Comparison of ENCODE assay signal across 30 cellular contexts in the genomic region with DNA sequence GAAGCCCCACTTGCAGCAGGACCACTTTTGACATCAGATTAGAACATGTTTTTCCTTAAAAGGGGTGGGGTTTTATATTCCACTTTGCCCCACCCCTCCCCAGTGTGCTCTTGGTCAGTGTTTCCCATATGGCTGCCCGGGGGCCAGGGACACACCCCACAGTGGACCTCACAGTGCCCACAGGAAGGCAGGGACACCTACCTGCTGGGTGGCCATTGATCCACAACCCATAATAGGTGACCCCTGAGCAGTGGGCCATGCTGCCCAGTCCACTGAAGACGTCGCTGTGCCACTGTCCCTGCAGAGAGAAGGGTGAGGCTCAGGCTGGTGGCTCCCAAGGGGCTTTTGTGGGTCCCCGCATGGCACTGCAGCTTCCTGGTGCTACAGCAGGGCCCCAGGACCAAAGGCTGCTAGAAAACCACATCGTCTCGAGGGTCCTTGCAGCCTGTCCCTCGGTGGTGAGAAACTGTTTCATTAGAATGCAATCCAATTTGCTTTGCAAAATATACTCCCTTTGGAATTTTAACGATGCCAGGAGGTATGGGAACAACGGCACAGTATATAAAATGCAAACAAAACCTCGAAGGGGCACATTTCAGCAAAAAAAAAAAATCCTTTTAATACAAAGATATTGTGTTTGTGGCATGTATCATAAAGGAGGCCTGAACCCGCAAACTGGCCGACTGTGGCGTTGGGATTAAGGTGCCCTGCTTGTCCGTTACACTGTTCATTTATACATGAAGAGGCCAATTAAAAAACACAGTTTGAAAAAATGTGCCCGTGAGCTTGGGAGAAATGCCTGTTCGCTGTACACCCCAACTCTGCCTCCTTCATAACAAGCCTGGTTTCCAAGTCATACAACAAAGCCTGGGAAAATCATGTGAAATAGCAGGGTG. TPM values are rescaled to one million over a fixed set of nuclear protein-coding genes. Genes with fewer than 3 reads are reported as not detected.
A peak's percentile ranks its signal among the peaks of the same experiment; 100 is the strongest.
DNase-seq lines count a peak whose midpoint lies in the region; ATAC-seq and TF ChIP-seq lines count a peak whose summit lies in the region.
"Had no signal": no experiment of that assay in that cellular context is flagged by ENCODE, and none has a peak within 500 bp of the region (broad histone marks: within the 10 kb centered on the region; RNA-seq: fewer than 3 reads in every experiment).

No MANE protein-coding gene starts in this region.

- no peaks in the 10 kb centered on the region for H3K9me3 Mint-ChIP-seq in chondrocyte (ENCODE audit: low read depth)
- H3K9me3 Mint-ChIP-seq: activated CD4-positive, alpha-beta T cell treated with anti-CD3 and anti-CD28 coated beads, Interleukin-2, amount 10 ng/mL, durations not matched to agents 7 days and 5 days; immature natural killer cell; naive B cell; T-cell had no signal

- H3K4me2 ChIP-seq in BLaER1 treated with 17β-estradiol and CSF1 and Interleukin-3, amounts not matched to agents 10 nM and 100 nM = peak overlapping the region; percentile 47 to 89 (median 82); a peak in 21 of 22 replicates
- H3K4me2 ChIP-seq in neuronal stem cell (ENCODE audit: insufficient read depth, low read length, poor library complexity, severe bottlenecking) = no peak overlapping the region

- no peak overlapping the region for H3K23ac ChIP-seq in neuronal stem cell (ENCODE audit: low read depth, low read length, poor library complexity)

- H3K4ac ChIP-seq in neuronal stem cell (ENCODE audit: low read length) = peak overlapping the region; percentile 10

- no peak overlapping the region for H3K27ac Mint-ChIP-seq in chondrocyte (ENCODE audit: unreplicated experiment)
- H3K27ac Mint-ChIP-seq: activated CD4-positive, alpha-beta T cell treated with anti-CD3 and anti-CD28 coated beads, Interleukin-2, amount 10 ng/mL, durations not matched to agents 7 days and 5 days; activated naive CD8-positive, alpha-beta T cell; immature natural killer cell; naive B cell; T-cell had no signal

- H3K27ac ChIP-seq in A673 (ENCODE audit: low read depth, low read length, poor library complexity, severe bottlenecking) (peak overlapping the region; percentile 37), neuronal stem cell (replicated peaks; ENCODE audit: low read length) (no peak overlapping the region)
- no peak overlapping the region for H3K27ac ChIP-seq in BLaER1 treated with 17β-estradiol and CSF1 and Interleukin-3, amounts not matched to agents 10 nM and 100 nM
- H3K27ac ChIP-seq: ascending aorta, C4-2B, cardiac muscle cell, coronary artery, HL-60, SJSA1, WERI-Rb-1 had no signal

- H3K4me3 ChIP-seq in A673 (ENCODE audit: low read depth, low read length, poor library complexity, severe bottlenecking) = no peak overlapping the region
- no peak overlapping the region; a peak in 2 of 20 replicates for H3K4me3 ChIP-seq in BLaER1 treated with 17β-estradiol and CSF1 and Interleukin-3, amounts not matched to agents 10 nM and 100 nM
- H3K4me3 ChIP-seq in neuronal stem cell (ENCODE audit: low read length in 2 of 2) = no peak overlapping the region
- H3K4me3 ChIP-seq: ascending aorta, cardiac muscle cell, coronary artery, HAP-1, SJSA1 had no signal

- no peak overlapping the region for H2BK120ac ChIP-seq in neuronal stem cell (ENCODE audit: low read depth, low read length)

- CTCF ChIA-PET in A673 (lab: Charles Lee) = no interaction called here

- H3K36me3 Mint-ChIP-seq in chondrocyte (ENCODE audit: low read depth) = peaks cover 1% of the 10 kb centered on the region

- peaks cover 11% of the 10 kb centered on the region for H3K4me1 Mint-ChIP-seq in chondrocyte (ENCODE audit: low read depth)
- H3K4me1 Mint-ChIP-seq: activated CD4-positive, alpha-beta T cell treated with anti-CD3 and anti-CD28 coated beads, Interleukin-2, amount 10 ng/mL, durations not matched to agents 7 days and 5 days; immature natural killer cell; T-cell had no signal

- BruUV-seq in A673 (replicated peaks; lab: Mats Ljungman, UMichigan) = no TSS peak

- H2BK15ac ChIP-seq in neuronal stem cell (ENCODE audit: low read length) = peak overlapping the region; percentile 21

- no peak overlapping the region for H3K4me3 Mint-ChIP-seq in chondrocyte (ENCODE audit: unreplicated experiment)
- H3K4me3 Mint-ChIP-seq: activated CD4-positive, alpha-beta T cell treated with anti-CD3 and anti-CD28 coated beads, Interleukin-2, amount 10 ng/mL, durations not matched to agents 7 days and 5 days; activated naive CD8-positive, alpha-beta T cell; immature natural killer cell; naive B cell; T-cell had no signal

- peaks cover 0 to 75% (median 53%) of the 10 kb centered on the region in 11 experiments; a peak in 19 of 22 replicates for H4K20me1 ChIP-seq in BLaER1 treated with 17β-estradiol and CSF1 and Interleukin-3, amounts not matched to agents 10 nM and 100 nM

- no peaks in the 10 kb centered on the region for H3K9me3 ChIP-seq in A673 (ENCODE audit: low read depth, low read length, poor library complexity, severe bottlenecking)
- H3K9me3 ChIP-seq in BLaER1 treated with 17β-estradiol and CSF1 and Interleukin-3, amounts not matched to agents 10 nM and 100 nM (replicated peaks in 1 of 11) = no peaks in the 10 kb centered on the region
- H3K9me3 ChIP-seq in neuronal stem cell (replicated peaks in 1 of 2; ENCODE audit: control insufficient read depth in 2 of 2, insufficient read depth in 1 of 2, low read depth in 1 of 2, low read length in 2 of 2) = no peaks in the 10 kb centered on the region
- H3K9me3 ChIP-seq: ascending aorta, Caco-2, HAP-1, SJSA1 had no signal

- no peak overlapping the region for H3K18ac ChIP-seq in neuronal stem cell (ENCODE audit: low read length)

- H3K14ac ChIP-seq in neuronal stem cell (ENCODE audit: low read length) = peak overlapping the region; percentile 44

- intact Hi-C loops in A673 (cut with micrococcal nuclease; ENCODE audit: unreplicated experiment) = no loop called here

- TF ChIP-seq CTCF in A673 (conservative IDR thresholded peaks at IDR 0.05; ENCODE audit: low read depth, low read length) = no peak
- TF ChIP-seq CTCF in chondrocyte (IDR thresholded peaks at IDR 0.05) = no peak

- DNase-seq in A673 (ENCODE audit: low spot score) (no peak), chondrocyte (ENCODE audit: low spot score) (peak; percentile 70), neuronal stem cell (ENCODE audit: low spot score) (no peak), GM03348 (ENCODE audit: low spot score) (no peak), AML-193 (lab: John Stamatoyannopoulos, UW) (no peak), foreskin melanocyte (no peak)
- DNase-seq: activated CD4-positive, alpha-beta T cell treated with anti-CD3 and anti-CD28 coated beads, Interleukin-2, amount 10 ng/mL, durations not matched to agents 7 days and 5 days; Caco-2; effector CD8-positive, alpha-beta T cell; immature natural killer cell; KG1; mesendoderm; naive B cell; NCI-H1417 treated with DMSO at 0.1 percent for 48 hours; NCI-H2081; NCI-H2227 treated with DMSO at 0.1 percent for 48 hours; NCI-H748 treated with DMSO at 0.1 percent for 48 hours; stimulated activated CD4-positive, alpha-beta T cell treated with anti-CD3 and anti-CD28 coated beads, Interleukin-4, amount 100 ng/mL, for 24 hours; T-cell had no signal

- H3K4me1 ChIP-seq in A673 (ENCODE audit: insufficient read depth, low read length, poor library complexity, severe bottlenecking) (no peaks in the 10 kb centered on the region), neuronal stem cell (ENCODE audit: control insufficient read depth in 2 of 2, insufficient read depth in 1 of 2, low read depth in 1 of 2, low read length in 2 of 2) (peaks cover 3 to 4% of the 10 kb centered on the region in 2 donors)
- peaks cover 21 to 36% (median 32%) of the 10 kb centered on the region in 10 experiments for H3K4me1 ChIP-seq in BLaER1 treated with 17β-estradiol and CSF1 and Interleukin-3, amounts not matched to agents 10 nM and 100 nM
- H3K4me1 ChIP-seq: ascending aorta, Caco-2, HAP-1, SJSA1 had no signal

- peaks cover 6% of the 10 kb centered on the region for H3K79me1 ChIP-seq in neuronal stem cell (ENCODE audit: low read depth, low read length)

- POLR2A ChIA-PET in A673 (lab: Charles Lee; ENCODE audit: low non-redundant PET) = no interaction called here

- no peak overlapping the region for H2BK5ac ChIP-seq in neuronal stem cell (ENCODE audit: low read length)

- H3K36me3 ChIP-seq in A673 (ENCODE audit: insufficient read depth, low read length, poor library complexity, severe bottlenecking) (no peaks in the 10 kb centered on the region), neuronal stem cell (replicated peaks in 1 of 2; ENCODE audit: control insufficient read depth in 2 of 2, insufficient read depth in 2 of 2, low read length in 2 of 2) (peaks cover 2 to 12% of the 10 kb centered on the region in 2 donors)
- H3K36me3 ChIP-seq in BLaER1 treated with 17β-estradiol and CSF1 and Interleukin-3, amounts not matched to agents 10 nM and 100 nM = 0 out of 22 replicates have a peak, but pooled peaks cover 0 to 4% (median 0%) of the 10 kb centered on the region in 11 experiments
- H3K36me3 ChIP-seq: cardiac muscle cell, HAP-1, SJSA1, WERI-Rb-1 had no signal

- WGBS in neuronal stem cell (ENCODE audit: extremely low coverage in 2 of 2, insufficient read length in 2 of 2, insufficient replicate concordance in 1 of 2), 2 donors = no CpG with 5 or more reads among the region's 16 CpGs

- no peak overlapping the region for H2AFZ ChIP-seq in neuronal stem cell (ENCODE audit: low read length)

- no peak for ATAC-seq in GM19452 (IDR thresholded peaks at IDR 0.05; ENCODE audit: unreplicated experiment)
- ATAC-seq: T-cell had no signal

- no peak overlapping the region for H4K91ac ChIP-seq in neuronal stem cell (ENCODE audit: low read depth, low read length, poor library complexity)

- no peak overlapping the region for H4K8ac ChIP-seq in neuronal stem cell (ENCODE audit: low read depth, low read length)

- H3K27me3 Mint-ChIP-seq in chondrocyte (ENCODE audit: low read depth) = no peaks in the 10 kb centered on the region
- H3K27me3 Mint-ChIP-seq: activated CD4-positive, alpha-beta T cell treated with anti-CD3 and anti-CD28 coated beads, Interleukin-2, amount 10 ng/mL, durations not matched to agents 7 days and 5 days; activated naive CD8-positive, alpha-beta T cell; naive B cell; T-cell had no signal

- H3K27me3 ChIP-seq in A673 (replicated peaks; ENCODE audit: insufficient read depth, low read depth, low read length, poor library complexity) = no peaks in the 10 kb centered on the region
- H3K27me3 ChIP-seq in BLaER1 treated with 17β-estradiol and CSF1 and Interleukin-3, amounts not matched to agents 10 nM and 100 nM = peaks cover 56 to 100% (median 96%) of the 10 kb centered on the region in 11 experiments
- H3K27me3 ChIP-seq in neuronal stem cell (ENCODE audit: control insufficient read depth in 3 of 3, insufficient read depth in 3 of 3, low read depth in 1 of 3, low read length in 3 of 3) = no peaks in the 10 kb centered on the region
- H3K27me3 ChIP-seq: ascending aorta, cardiac muscle cell, SJSA1 had no signal

- peak overlapping the region in 5 of 11 experiments; percentile 9 to 44 (median 39); a peak in 5 of 22 replicates for H3K9ac ChIP-seq in BLaER1 treated with 17β-estradiol and CSF1 and Interleukin-3, amounts not matched to agents 10 nM and 100 nM
- H3K9ac ChIP-seq in neuronal stem cell (ENCODE audit: low read depth, low read length, poor library complexity) = no peak overlapping the region

- H2AK5ac ChIP-seq in neuronal stem cell (ENCODE audit: low read depth, low read length) = peak overlapping the region; percentile 88

- H2BK12ac ChIP-seq in neuronal stem cell (ENCODE audit: low read length) = no peak overlapping the region

RNA-seq across cellular contexts. Expression of gene MORN1, which starts 16.8 kb away (rescaled TPM):
- total RNA-seq in A673 (2021) (24.7 and 29.8 TPM in 2 replicates), chondrocyte (6.7 to 10.0 TPM (median 8.1 TPM) in 3 replicates)
- polyA plus RNA-seq in neuronal stem cell (2013, experiment 1 of 2) = 7.1 TPM
- polyA plus RNA-seq in neuronal stem cell (2013, experiment 2 of 2) = 7.9 TPM

RNA-seq across cellular contexts. Expression of gene RER1, which starts 17.1 kb away (rescaled TPM):
- 152 and 154 TPM in 2 replicates for total RNA-seq in A673 (2021)
- total RNA-seq in chondrocyte = 158 to 177 TPM (median 175 TPM) in 3 replicates
- polyA plus RNA-seq in neuronal stem cell (2013, experiment 1 of 2) = 63.2 TPM
- polyA plus RNA-seq in neuronal stem cell (2013, experiment 2 of 2) = 64.3 TPM

RNA-seq across cellular contexts. Expression of gene PEX10, which starts 37.9 kb away (rescaled TPM):
- 27.6 and 28.0 TPM in 2 replicates for total RNA-seq in A673 (2021)
- total RNA-seq in chondrocyte = 20.6 to 33.0 TPM (median 23.4 TPM) in 3 replicates
- polyA plus RNA-seq in neuronal stem cell (2013, experiment 1 of 2) = 12.4 TPM
- 12.5 TPM for polyA plus RNA-seq in neuronal stem cell (2013, experiment 2 of 2)
